In the genomic region with DNA sequence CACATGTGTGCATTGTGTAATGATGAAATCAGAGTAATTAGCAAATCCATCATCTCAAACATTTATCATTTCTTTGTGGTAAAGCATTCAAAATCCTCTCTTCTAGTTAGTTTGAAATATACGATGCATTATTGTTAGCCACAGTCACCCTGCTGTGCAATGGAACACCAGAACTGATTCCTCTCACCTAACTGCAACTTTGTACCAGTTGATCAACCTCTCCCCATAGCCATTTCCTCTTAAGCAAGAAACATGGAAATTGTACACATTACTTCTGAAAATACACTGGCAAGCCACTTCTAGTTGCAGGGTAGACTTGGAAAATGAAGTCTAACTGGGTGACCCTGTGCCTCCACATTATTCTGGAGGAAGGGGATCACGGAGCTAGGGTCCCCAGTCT, we compare ENCODE assay signal across 32 cellular contexts. TPM values are rescaled to one million over a fixed set of nuclear protein-coding genes. Genes with fewer than 3 reads are reported as not detected.
"Had no signal": no experiment of that assay in that cellular context is flagged by ENCODE, and none has a peak within 500 bp of the region (broad histone marks: within the 10 kb centered on the region; RNA-seq: fewer than 3 reads in every experiment).

No MANE protein-coding gene starts in this region.

- H3K27me3 ChIP-seq: adrenal gland, body of pancreas, esophagus squamous epithelium had no signal

- H3K36me3 Mint-ChIP-seq: activated CD8-positive, alpha-beta memory T cell treated with anti-CD3 and anti-CD28 coated beads, Interleukin-2, amount 10 ng/mL, durations not matched to agents 7 days and 5 days; activated naive CD8-positive, alpha-beta T cell treated with anti-CD3 and anti-CD28 coated beads for 36 hours had no signal

- ATAC-seq: activated CD4-positive, alpha-beta T cell treated with anti-CD3 and anti-CD28 coated beads for 36 hours; activated CD8-positive, alpha-beta memory T cell treated with anti-CD3 and anti-CD28 coated beads, Interleukin-2, amount 10 ng/mL, durations not matched to agents 7 days and 5 days; activated CD8-positive, alpha-beta T cell treated with anti-CD3 and anti-CD28 coated beads, Interleukin-2, amount 10 ng/mL, durations not matched to agents 7 days and 5 days; activated naive CD8-positive, alpha-beta T cell treated with anti-CD3 and anti-CD28 coated beads, Interleukin-2, amount 50 U/mL, for 24 hours; body of pancreas had no signal

- H3K27me3 Mint-ChIP-seq: activated CD4-positive, alpha-beta memory T cell treated with anti-CD3 and anti-CD28 coated beads for 36 hours; activated CD4-positive, alpha-beta T cell treated with anti-CD3 and anti-CD28 coated beads for 36 hours; activated naive CD4-positive, alpha-beta T cell treated with anti-CD3 and anti-CD28 coated beads, Interleukin-2, amount 50 U/mL, for 24 hours had no signal

- H3K9me3 Mint-ChIP-seq: activated naive CD8-positive, alpha-beta T cell treated with anti-CD3 and anti-CD28 coated beads, Interleukin-2, amount 50 U/mL, for 24 hours had no signal

- DNase-seq: activated CD4-positive, alpha-beta memory T cell treated with anti-CD3 and anti-CD28 coated beads for 36 hours; activated CD4-positive, alpha-beta T cell treated with anti-CD3 and anti-CD28 coated beads for 36 hours; activated CD4-positive, alpha-beta T cell treated with anti-CD3 and anti-CD28 coated beads, Interleukin-2, amount 10 ng/mL, durations not matched to agents 24 days and 14 days; activated CD4-positive, CD25-positive, alpha-beta regulatory T cell; activated CD4-positive, CD25-positive, alpha-beta regulatory T cell treated with anti-CD3 and anti-CD28 coated beads, Interleukin-2, amount 50 U/mL, for 72 hours; activated CD8-positive, alpha-beta memory T cell treated with anti-CD3 and anti-CD28 coated beads, Interleukin-2, amount 10 ng/mL, durations not matched to agents 7 days and 5 days; activated CD8-positive, alpha-beta memory T cell treated with anti-CD3 and anti-CD28 coated beads, Interleukin-2, amount 50 U/mL, for 4 hours; activated CD8-positive, alpha-beta T cell treated with anti-CD3 and anti-CD28 coated beads, Interleukin-2, amount 10 ng/mL, durations not matched to agents 7 days and 5 days; activated effector memory CD4-positive, alpha-beta T cell treated with anti-CD3 and anti-CD28 coated beads, Interleukin-2, amount 50 U/mL, for 16 hours; activated naive CD4-positive, alpha-beta T cell treated with anti-CD3 and anti-CD28 coated beads for 36 hours; activated naive CD8-positive, alpha-beta T cell treated with anti-CD3 and anti-CD28 coated beads for 36 hours; activated naive CD8-positive, alpha-beta T cell treated with anti-CD3 and anti-CD28 coated beads, Interleukin-2, amount 50 U/mL, for 24 hours; activated T-cell treated with anti-CD3 and anti-CD28 coated beads, Interleukin-2, amount 50 U/mL, for 1 hour; activated T-cell treated with anti-CD3 and anti-CD28 coated beads, Interleukin-2, amount 50 U/mL, for 48 hours; adrenal gland; amygdala; aorta; body of pancreas; caudate nucleus; cortex of kidney; dermis blood vessel endothelial cell; effector CD8-positive, alpha-beta T cell; esophagus squamous epithelium; foreskin melanocyte; head of caudate nucleus; T-helper 2 cell had no signal

- H3K27ac ChIP-seq: adrenal gland, body of pancreas, epithelial cell of prostate, esophagus squamous epithelium had no signal

- H3K36me3 ChIP-seq: adrenal gland, esophagus squamous epithelium had no signal

- H3K4me3 Mint-ChIP-seq: activated CD4-positive, alpha-beta memory T cell treated with anti-CD3 and anti-CD28 coated beads for 36 hours; activated CD4-positive, alpha-beta T cell treated with anti-CD3 and anti-CD28 coated beads for 36 hours; activated CD4-positive, alpha-beta T cell treated with anti-CD3 and anti-CD28 coated beads, Interleukin-2, amount 10 ng/mL, durations not matched to agents 24 days and 14 days; activated CD8-positive, alpha-beta memory T cell treated with anti-CD3 and anti-CD28 coated beads, Interleukin-2, amount 10 ng/mL, durations not matched to agents 7 days and 5 days; activated CD8-positive, alpha-beta T cell treated with anti-CD3 and anti-CD28 coated beads, Interleukin-2, amount 10 ng/mL, durations not matched to agents 7 days and 5 days; activated naive CD4-positive, alpha-beta T cell treated with anti-CD3 and anti-CD28 coated beads for 36 hours; activated naive CD4-positive, alpha-beta T cell treated with anti-CD3 and anti-CD28 coated beads, Interleukin-2, amount 50 U/mL, for 24 hours; activated naive CD8-positive, alpha-beta T cell treated with anti-CD3 and anti-CD28 coated beads for 36 hours; activated naive CD8-positive, alpha-beta T cell treated with anti-CD3 and anti-CD28 coated beads, Interleukin-2, amount 50 U/mL, for 24 hours; activated T-helper 1 cell treated with anti-CD3 and anti-CD28 coated beads, Interleukin-12 subunit alpha, Interleukin-12 subunit beta, Interleukin-2, Interleukin-4 antibody, amounts not matched to agents 30 ng/mL and 10 ng/mL and 1 ng/mL, durations not matched to agents 14 hours and 24 hours and 36 hours had no signal

- H3K4me3 ChIP-seq: adrenal gland, body of pancreas, esophagus squamous epithelium had no signal

- H3K9me3 ChIP-seq: adrenal gland, body of pancreas, esophagus squamous epithelium had no signal

- H3K27ac Mint-ChIP-seq: activated CD4-positive, alpha-beta memory T cell treated with anti-CD3 and anti-CD28 coated beads for 36 hours; activated CD4-positive, alpha-beta T cell treated with anti-CD3 and anti-CD28 coated beads for 36 hours; activated CD4-positive, alpha-beta T cell treated with anti-CD3 and anti-CD28 coated beads, Interleukin-2, amount 10 ng/mL, durations not matched to agents 24 days and 14 days; activated CD8-positive, alpha-beta memory T cell treated with anti-CD3 and anti-CD28 coated beads, Interleukin-2, amount 10 ng/mL, durations not matched to agents 7 days and 5 days; activated CD8-positive, alpha-beta T cell treated with anti-CD3 and anti-CD28 coated beads, Interleukin-2, amount 10 ng/mL, durations not matched to agents 7 days and 5 days; activated naive CD4-positive, alpha-beta T cell treated with anti-CD3 and anti-CD28 coated beads for 36 hours; activated naive CD4-positive, alpha-beta T cell treated with anti-CD3 and anti-CD28 coated beads, Interleukin-2, amount 50 U/mL, for 24 hours; activated naive CD8-positive, alpha-beta T cell treated with anti-CD3 and anti-CD28 coated beads for 36 hours; activated naive CD8-positive, alpha-beta T cell treated with anti-CD3 and anti-CD28 coated beads, Interleukin-2, amount 50 U/mL, for 24 hours; activated T-helper 1 cell treated with anti-CD3 and anti-CD28 coated beads, Interleukin-12 subunit alpha, Interleukin-12 subunit beta, Interleukin-2, Interleukin-4 antibody, amounts not matched to agents 30 ng/mL and 10 ng/mL and 1 ng/mL, durations not matched to agents 14 hours and 24 hours and 36 hours; activated T-helper 2 cell treated with anti-CD3 and anti-CD28 coated beads, Interferon-gamma antibody, Interleukin-2, Interleukin-4, amounts not matched to agents 10 μg/mL and 5 μg/mL and 100 μg/mL, durations not matched to agents 14 hours and 24 hours and 36 hours had no signal

- H3K4me1 Mint-ChIP-seq: activated CD4-positive, alpha-beta T cell treated with anti-CD3 and anti-CD28 coated beads for 36 hours; activated naive CD4-positive, alpha-beta T cell treated with anti-CD3 and anti-CD28 coated beads, Interleukin-2, amount 50 U/mL, for 24 hours; activated naive CD8-positive, alpha-beta T cell treated with anti-CD3 and anti-CD28 coated beads, Interleukin-2, amount 50 U/mL, for 24 hours had no signal

- H3K4me1 ChIP-seq: adrenal gland, body of pancreas had no signal

RNA-seq across cellular contexts. Expression of gene ESR1, which starts 58.1 kb away (rescaled TPM):
- total RNA-seq: activated T-helper 2 cell treated with anti-CD3 and anti-CD28 coated beads, Interferon-gamma antibody, Interleukin-2, Interleukin-4, amounts not matched to agents 10 μg/mL and 5 μg/mL and 100 μg/mL, durations not matched to agents 14 hours and 24 hours and 36 hours; chondrocyte; dermis blood vessel endothelial cell; endothelial cell of umbilical vein had no signal
